Comparison of ENCODE assay signal across 8 cellular contexts in genomic region chr12:91381309-91381804, GRCh38.
DNase-seq lines count a peak whose midpoint lies in the region; ATAC-seq, FAIRE-seq and TF ChIP-seq lines count a peak whose summit lies in the region.

No MANE protein-coding gene starts in this region.

- no peak overlapping the region for H2AK5ac ChIP-seq in mesenchymal stem cell (ENCODE audit: low read length, severe bottlenecking)

- no peak overlapping the region for H3K23ac ChIP-seq in mesenchymal stem cell (ENCODE audit: low read length in 2 of 2)

- H2BK15ac ChIP-seq in mesenchymal stem cell (ENCODE audit: low read depth, poor library complexity, severe bottlenecking) = no peak overlapping the region

- TF ChIP-seq CTCF in SK-N-SH (IDR thresholded peaks at IDR 0.05) (no peak), endothelial cell of umbilical vein (IDR thresholded peaks at IDR 0.05; ENCODE audit: extremely low read depth in 1 of 2, insufficient read depth in 1 of 2, low read depth in 1 of 2, low read length in 2 of 2) (no peak)

- DNase-seq in CD4-positive, CD25-positive, alpha-beta regulatory T cell = peak in 1 of 3 donors; percentile 53
- DNase-seq in SK-N-SH = peak; percentile 63
- peak; percentile 95 for DNase-seq in endothelial cell of umbilical vein (ENCODE audit: low read depth, low spot score)
- DNase-seq in mesenchymal stem cell = peak; percentile 89
- DNase-seq in AML-193 (lab: John Stamatoyannopoulos, UW) = no peak

- POLR2A ChIA-PET in SK-N-SH (lab: Yijun Ruan, JAX) = interaction anchor here (0.6 to 2.5 kb wide), 7 partner anchors 33 to 1188 kb away, joined by 3 to 66 read pairs (median 6); partner anchors contain the start of gene BTG1
- POLR2A ChIA-PET in endothelial cell of umbilical vein (lab: Charles Lee) = interaction anchor here (0.5 to 3.6 kb wide), 4 partner anchors 19 to 878 kb away, joined by 3 to 69 read pairs (median 4); partner anchors contain the start of gene BTG1

- TF ChIP-seq POLR2A in endothelial cell of umbilical vein (IDR thresholded peaks at IDR 0.05; ENCODE audit: low read depth, low read length) = no peak

- H2BK12ac ChIP-seq in mesenchymal stem cell (ENCODE audit: low read length in 2 of 2) = no peak overlapping the region

- no peaks in the 10 kb centered on the region for H3F3A ChIP-seq in SK-N-SH (replicated peaks; ENCODE audit: insufficient read depth)

- H3K4me1 ChIP-seq in CD4-positive, CD25-positive, alpha-beta regulatory T cell (ENCODE audit: control insufficient read depth, insufficient read depth, low read length, poor library complexity, severe bottlenecking) = peaks cover 3% of the 10 kb centered on the region
- H3K4me1 ChIP-seq in SK-N-SH (ENCODE audit: control insufficient read depth in 1 of 2, insufficient read depth in 2 of 2, low read depth in 1 of 2, low read length in 1 of 2) (peaks cover 5 to 23% of the 10 kb centered on the region in 2 experiments; a peak in 3 of 4 replicates), endothelial cell of umbilical vein (ENCODE audit: control insufficient read depth, extremely low read depth, insufficient read depth, low read length) (peaks cover 8% of the 10 kb centered on the region), mesenchymal stem cell (ENCODE audit: control insufficient read depth, insufficient read depth, low read depth, low read length) (no peaks in the 10 kb centered on the region), thymus (ENCODE audit: control insufficient read depth, insufficient read depth, low read length) (no peaks in the 10 kb centered on the region)

- H3K27ac ChIP-seq in CD4-positive, CD25-positive, alpha-beta regulatory T cell (ENCODE audit: insufficient read depth, low read length, poor library complexity, severe bottlenecking) = no peak overlapping the region
- peak overlapping the region; percentile 69 to 100 for H3K27ac ChIP-seq in SK-N-SH (ENCODE audit: low read depth in 2 of 2, low read length in 1 of 2)
- H3K27ac ChIP-seq in endothelial cell of umbilical vein (ENCODE audit: insufficient read depth, low read depth, low read length) = peak overlapping the region; percentile 54
- H3K27ac ChIP-seq in mesenchymal stem cell (ENCODE audit: low read length, poor library complexity, severe bottlenecking) = peak overlapping the region; percentile 80
- H3K27ac ChIP-seq in thymus (ENCODE audit: low read depth) = peak overlapping the region; percentile 62

- H3K4me3 ChIP-seq in CD4-positive, CD25-positive, alpha-beta regulatory T cell (ENCODE audit: low read depth, low read length) = peak overlapping the region; percentile 60
- H3K4me3 ChIP-seq in SK-N-SH (ENCODE audit: low read depth in 2 of 2, low read length in 1 of 2) (peak overlapping the region; percentile 52 to 63), endothelial cell of umbilical vein (replicated peaks in 1 of 3; ENCODE audit: insufficient read depth in 1 of 3, low read depth in 1 of 3, low read length in 3 of 3) (peak overlapping the region; percentile 17 to 66 (median 34)), mesenchymal stem cell (ENCODE audit: insufficient read depth in 1 of 2, low read depth in 1 of 2, low read length in 2 of 2) (peak overlapping the region in 1 of 2 experiments; percentile 82), thymus (ENCODE audit: low read length) (peak overlapping the region; percentile 53)

- no peaks in the 10 kb centered on the region for H3K79me1 ChIP-seq in mesenchymal stem cell (replicated peaks; ENCODE audit: low read length, poor library complexity, severe bottlenecking)

- H2BK5ac ChIP-seq in mesenchymal stem cell (ENCODE audit: low read depth, low read length, poor library complexity, severe bottlenecking) = peak overlapping the region; percentile 59

- intact Hi-C loops in endothelial cell of umbilical vein (cut with micrococcal nuclease) = loop anchor here (5.0 kb wide), 2 partner anchors 156 to 826 kb away; no protein-coding TSS in a partner anchor

- H3K9ac ChIP-seq in SK-N-SH = peak overlapping the region; percentile 61
- peak overlapping the region; percentile 62 for H3K9ac ChIP-seq in endothelial cell of umbilical vein (replicated peaks; ENCODE audit: extremely low read depth, insufficient read depth, low read length)
- peak overlapping the region; percentile 92 for H3K9ac ChIP-seq in mesenchymal stem cell (ENCODE audit: low read length)

- H3K18ac ChIP-seq in mesenchymal stem cell (ENCODE audit: low read depth in 1 of 2, low read length in 2 of 2) = no peak overlapping the region

- H3K79me2 ChIP-seq in SK-N-SH (ENCODE audit: insufficient read depth) = no peaks in the 10 kb centered on the region
- no peaks in the 10 kb centered on the region for H3K79me2 ChIP-seq in endothelial cell of umbilical vein (ENCODE audit: control insufficient read depth, insufficient read depth, low read length)

- BruUV-seq in endothelial cell of umbilical vein (replicated peaks; lab: Mats Ljungman, UMichigan) = no TSS peak

- H3K27me3 ChIP-seq in CD4-positive, CD25-positive, alpha-beta regulatory T cell (ENCODE audit: control insufficient read depth, insufficient read depth, low read length) = peaks cover 5% of the 10 kb centered on the region
- H3K27me3 ChIP-seq in SK-N-SH (ENCODE audit: insufficient read depth) (no peaks in the 10 kb centered on the region), endothelial cell of umbilical vein (ENCODE audit: control insufficient read depth in 2 of 2, insufficient read depth in 2 of 2, low read length in 2 of 2) (no peaks in the 10 kb centered on the region), mesenchymal stem cell (ENCODE audit: control insufficient read depth in 1 of 2, insufficient read depth in 1 of 2, low read length in 2 of 2) (peaks cover 0 to 10% of the 10 kb centered on the region in 2 experiments), thymus (ENCODE audit: control insufficient read depth, insufficient read depth) (no peaks in the 10 kb centered on the region)

- H3K14ac ChIP-seq in mesenchymal stem cell (ENCODE audit: low read length in 2 of 2) = no peak overlapping the region

- no peaks in the 10 kb centered on the region for H4K20me1 ChIP-seq in SK-N-SH (ENCODE audit: insufficient read depth)
- H4K20me1 ChIP-seq in endothelial cell of umbilical vein (replicated peaks; ENCODE audit: control insufficient read depth, extremely low read depth, insufficient read depth, low read length) = no peaks in the 10 kb centered on the region

- no peak for ATAC-seq in CD4-positive, CD25-positive, alpha-beta regulatory T cell (ENCODE audit: low read depth in 2 of 2)
- ATAC-seq in GM19324 (IDR thresholded peaks at IDR 0.05; ENCODE audit: low FRiP score, unreplicated experiment) (peak; percentile 67), HG03442 (IDR thresholded peaks at IDR 0.05; ENCODE audit: unreplicated experiment) (peak; percentile 78)

- peak; percentile 83 for FAIRE-seq in endothelial cell of umbilical vein (lab: Jason Lieb, UNC)

- H2BK120ac ChIP-seq in mesenchymal stem cell (ENCODE audit: low read depth, low read length) = no peak overlapping the region

- no peaks in the 10 kb centered on the region for H3K9me3 Mint-ChIP-seq in CD4-positive, CD25-positive, alpha-beta regulatory T cell

- peaks cover 11% of the 10 kb centered on the region for H3K27me3 Mint-ChIP-seq in CD4-positive, CD25-positive, alpha-beta regulatory T cell

- H3K36me3 Mint-ChIP-seq in CD4-positive, CD25-positive, alpha-beta regulatory T cell = no peaks in the 10 kb centered on the region

- peak; percentile 17 to 94; a peak in 2 of 4 replicates for TF ChIP-seq EP300 in SK-N-SH (IDR thresholded peaks at IDR 0.05; ENCODE audit: borderline replicate concordance in 1 of 2, low read depth in 1 of 2, low read length in 1 of 2)

- dilution Hi-C loops in endothelial cell of umbilical vein (cut with MboI; ENCODE audit: extremely low pct_ligation_motif_present, low sequenced_read_pairs) = no loop called here

- 0 out of 2 replicates have a peak, but pooled peaks have one; percentile 6 for TF ChIP-seq RAD21 in SK-N-SH (IDR thresholded peaks at IDR 0.05; ENCODE audit: low read length)

- H4K8ac ChIP-seq in mesenchymal stem cell (ENCODE audit: low read length) = no peak overlapping the region

- peak overlapping the region; percentile 83 for H3K4me2 ChIP-seq in SK-N-SH
- H3K4me2 ChIP-seq in endothelial cell of umbilical vein (ENCODE audit: insufficient read depth, low read length) = peak overlapping the region; percentile 86
- peak overlapping the region; percentile 37 for H3K4me2 ChIP-seq in mesenchymal stem cell (ENCODE audit: low read length, poor library complexity, severe bottlenecking)

- H3K4ac ChIP-seq in mesenchymal stem cell (ENCODE audit: low read depth in 1 of 2, low read length in 2 of 2) = no peak overlapping the region

- no peaks in the 10 kb centered on the region for H3K9me1 ChIP-seq in endothelial cell of umbilical vein (replicated peaks; ENCODE audit: control insufficient read depth, extremely low read depth, insufficient read depth, low read length)

- H3K4me1 Mint-ChIP-seq in CD4-positive, CD25-positive, alpha-beta regulatory T cell = peaks cover 0 to 7% (median 5%) of the 10 kb centered on the region in 4 donors

- no peak overlapping the region for H4K91ac ChIP-seq in mesenchymal stem cell (ENCODE audit: low read length)

- H3K36me3 ChIP-seq in CD4-positive, CD25-positive, alpha-beta regulatory T cell (ENCODE audit: control insufficient read depth, insufficient read depth, low read length) = no peaks in the 10 kb centered on the region
- H3K36me3 ChIP-seq in SK-N-SH (replicated peaks in 1 of 2; ENCODE audit: control insufficient read depth in 1 of 2, insufficient read depth in 2 of 2, low read length in 1 of 2) (no peaks in the 10 kb centered on the region), endothelial cell of umbilical vein (ENCODE audit: control insufficient read depth in 2 of 2, extremely low read depth in 1 of 2, insufficient read depth in 2 of 2, low read length in 2 of 2) (no peaks in the 10 kb centered on the region), mesenchymal stem cell (ENCODE audit: control insufficient read depth in 1 of 2, insufficient read depth in 2 of 2, low read depth in 1 of 2, low read length in 2 of 2) (no peaks in the 10 kb centered on the region), thymus (ENCODE audit: control insufficient read depth, insufficient read depth) (no peaks in the 10 kb centered on the region)

- H3K27ac Mint-ChIP-seq in CD4-positive, CD25-positive, alpha-beta regulatory T cell = no peak overlapping the region

- no peaks in the 10 kb centered on the region for H3K9me2 ChIP-seq in SK-N-SH

- H2AFZ ChIP-seq in SK-N-SH (ENCODE audit: low read depth) (peak overlapping the region; percentile 75), endothelial cell of umbilical vein (ENCODE audit: low read depth, low read length) (peak overlapping the region; percentile 36), mesenchymal stem cell (ENCODE audit: low read depth, low read length) (no peak overlapping the region)

- peak overlapping the region in 1 of 4 donors; percentile 68 for H3K4me3 Mint-ChIP-seq in CD4-positive, CD25-positive, alpha-beta regulatory T cell

- WGBS in SK-N-SH (ENCODE audit: low lambda C conversion rate) = 13% methylated on average over 11 of the region's 11 CpGs
- WGBS in mesenchymal stem cell = 6% methylated on average over 11 of the region's 11 CpGs
- 17% methylated on average over 11 of the region's 11 CpGs for WGBS in thymus

- CTCF ChIA-PET in SK-N-SH (lab: Yijun Ruan, JAX) = interaction anchor here (0.6 to 4.8 kb wide), 81 partner anchors 8 to 1548 kb away, joined by 3 to 92 read pairs (median 5); partner anchors contain the start of genes BTG1 and EEA1
- CTCF ChIA-PET in endothelial cell of umbilical vein (lab: Charles Lee) = interaction anchor here (0.6 to 3.1 kb wide), 87 partner anchors 9 to 1388 kb away, joined by 3 to 154 read pairs (median 5); partner anchors contain the start of gene BTG1

- H3K9me3 ChIP-seq in CD4-positive, CD25-positive, alpha-beta regulatory T cell (ENCODE audit: control insufficient read depth in 2 of 2, low read length in 2 of 2) = no peaks in the 10 kb centered on the region
- H3K9me3 ChIP-seq in SK-N-SH (no peaks in the 10 kb centered on the region), endothelial cell of umbilical vein (replicated peaks; ENCODE audit: control insufficient read depth, insufficient read depth, low read length) (no peaks in the 10 kb centered on the region), mesenchymal stem cell (ENCODE audit: control insufficient read depth, low read length) (no peaks in the 10 kb centered on the region), thymus (ENCODE audit: control insufficient read depth) (no peaks in the 10 kb centered on the region)

Comparison
In these comparisons a context has a peak if more than half of its experiments do, and no peak if none do; other contexts are left out.
1. ATAC-seq: peak in GM19324 (single experiment) and HG03442 (single experiment); none in CD4-positive, CD25-positive, alpha-beta regulatory T cell (0 of 2).
2. DNase-seq: peak in SK-N-SH (single experiment), endothelial cell of umbilical vein (single experiment) and mesenchymal stem cell (single experiment); none in AML-193 (0 of 2).
3. Peak in every context shown above with its lines, with median percentiles within 50 percentile points of each other: H3K4me2 ChIP-seq and H3K9ac ChIP-seq.